Comparison of ENCODE assay signal across 16 cellular contexts in the genomic region with DNA sequence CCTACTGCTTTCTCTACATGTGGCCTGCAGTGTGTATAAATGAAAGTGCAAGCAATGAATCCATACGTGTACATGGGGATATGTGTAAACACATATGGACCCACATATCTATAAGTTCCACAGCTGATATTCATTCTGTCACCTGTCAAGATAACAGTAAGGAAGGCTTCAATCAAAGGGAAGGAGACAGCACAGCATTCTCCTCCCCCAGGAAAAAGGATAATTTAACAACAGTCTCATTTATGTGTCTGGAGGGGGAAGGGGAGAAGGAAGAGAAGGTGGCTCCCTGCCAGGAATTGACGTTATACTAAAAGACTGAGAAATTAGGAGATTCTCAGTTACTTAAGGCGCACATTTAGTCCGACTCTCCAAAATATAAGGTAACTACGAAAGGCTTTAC.
"Had no signal": no experiment of that assay in that cellular context is flagged by ENCODE, and none has a peak within 500 bp of the region (broad histone marks: within the 10 kb centered on the region; RNA-seq: fewer than 3 reads in every experiment).

No MANE protein-coding gene starts in this region.

- H3K27me3 ChIP-seq: colonic mucosa, neural progenitor cell, pancreas, sigmoid colon, spleen, stomach had no signal

- H3K4me3 ChIP-seq: colonic mucosa, left ventricle myocardium inferior, neural progenitor cell, pancreas, sigmoid colon, spleen, stomach had no signal

- DNase-seq: activated CD4-positive, alpha-beta T cell treated with anti-CD3 and anti-CD28 coated beads, Interleukin-2, amount 10 ng/mL, durations not matched to agents 24 days and 14 days; activated CD4-positive, CD25-positive, alpha-beta regulatory T cell; activated CD8-positive, alpha-beta memory T cell treated with anti-CD3 and anti-CD28 coated beads, Interleukin-2, amount 50 U/mL, for 4 hours; activated CD8-positive, alpha-beta T cell treated with anti-CD3 and anti-CD28 coated beads, Interleukin-2, amount 10 ng/mL, durations not matched to agents 7 days and 5 days; activated gamma-delta T cell; activated naive CD8-positive, alpha-beta T cell treated with anti-CD3 and anti-CD28 coated beads, Interleukin-2, amount 50 U/mL, for 24 hours; activated T-cell treated with anti-CD3 and anti-CD28 coated beads, Interleukin-2, amount 50 U/mL, for 72 hours; colonic mucosa; islet precursor cell; left ventricle myocardium inferior; pancreas; sigmoid colon; spleen; stomach had no signal

- H3K9me3 ChIP-seq: colonic mucosa, left ventricle myocardium inferior, pancreas, sigmoid colon, spleen, stomach had no signal

- H3K36me3 ChIP-seq: colonic mucosa, left ventricle myocardium inferior, neural progenitor cell, pancreas, sigmoid colon had no signal

- H3K9ac ChIP-seq: neural progenitor cell had no signal

- ATAC-seq: activated CD8-positive, alpha-beta T cell treated with anti-CD3 and anti-CD28 coated beads, Interleukin-2, amount 10 ng/mL, durations not matched to agents 7 days and 5 days; activated T-cell treated with anti-CD3 and anti-CD28 coated beads, Interleukin-2, amount 50 U/mL, for 72 hours; esophagus mucosa had no signal

- H2AFZ ChIP-seq: neural progenitor cell had no signal

- H3K4me1 ChIP-seq: colonic mucosa had no signal

- H3K4me2 ChIP-seq: neural progenitor cell had no signal

- H3K27ac ChIP-seq: colonic mucosa, left ventricle myocardium inferior, neural progenitor cell, pancreas, spleen had no signal
